In genomic region chr12:8622681-8623080, GRCh38 we compare ENCODE assay signal across 1 cellular context.
TF ChIP-seq lines count a peak whose summit lies in the region.

No MANE protein-coding gene starts in this region.

TF ChIP-seq in GM23338, 12 proteins besides CTCF, POLR2A, EP300 and RAD21:
- TF ChIP-seq, protein P1, sequence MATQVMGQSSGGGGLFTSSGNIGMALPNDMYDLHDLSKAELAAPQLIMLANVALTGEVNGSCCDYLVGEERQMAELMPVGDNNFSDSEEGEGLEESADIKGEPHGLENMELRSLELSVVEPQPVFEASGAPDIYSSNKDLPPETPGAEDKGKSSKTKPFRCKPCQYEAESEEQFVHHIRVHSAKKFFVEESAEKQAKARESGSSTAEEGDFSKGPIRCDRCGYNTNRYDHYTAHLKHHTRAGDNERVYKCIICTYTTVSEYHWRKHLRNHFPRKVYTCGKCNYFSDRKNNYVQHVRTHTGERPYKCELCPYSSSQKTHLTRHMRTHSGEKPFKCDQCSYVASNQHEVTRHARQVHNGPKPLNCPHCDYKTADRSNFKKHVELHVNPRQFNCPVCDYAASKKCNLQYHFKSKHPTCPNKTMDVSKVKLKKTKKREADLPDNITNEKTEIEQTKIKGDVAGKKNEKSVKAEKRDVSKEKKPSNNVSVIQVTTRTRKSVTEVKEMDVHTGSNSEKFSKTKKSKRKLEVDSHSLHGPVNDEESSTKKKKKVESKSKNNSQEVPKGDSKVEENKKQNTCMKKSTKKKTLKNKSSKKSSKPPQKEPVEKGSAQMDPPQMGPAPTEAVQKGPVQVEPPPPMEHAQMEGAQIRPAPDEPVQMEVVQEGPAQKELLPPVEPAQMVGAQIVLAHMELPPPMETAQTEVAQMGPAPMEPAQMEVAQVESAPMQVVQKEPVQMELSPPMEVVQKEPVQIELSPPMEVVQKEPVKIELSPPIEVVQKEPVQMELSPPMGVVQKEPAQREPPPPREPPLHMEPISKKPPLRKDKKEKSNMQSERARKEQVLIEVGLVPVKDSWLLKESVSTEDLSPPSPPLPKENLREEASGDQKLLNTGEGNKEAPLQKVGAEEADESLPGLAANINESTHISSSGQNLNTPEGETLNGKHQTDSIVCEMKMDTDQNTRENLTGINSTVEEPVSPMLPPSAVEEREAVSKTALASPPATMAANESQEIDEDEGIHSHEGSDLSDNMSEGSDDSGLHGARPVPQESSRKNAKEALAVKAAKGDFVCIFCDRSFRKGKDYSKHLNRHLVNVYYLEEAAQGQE (IDR thresholded peaks at IDR 0.05; ENCODE audit: unreplicated experiment): no peak
- TF ChIP-seq ZNF331 (CRISPR knock-in tag; IDR thresholded peaks at IDR 0.05; ENCODE audit: low read depth) (no peak), POLR2AphosphoS5 (IDR thresholded peaks at IDR 0.05; ENCODE audit: low read depth) (no peak), ZNF462 (CRISPR knock-in tag; IDR thresholded peaks at IDR 0.05) (no peak), EZH2 (IDR thresholded peaks at IDR 0.05; ENCODE audit: low read depth, unreplicated experiment) (no peak), STAT1 (IDR thresholded peaks at IDR 0.05; ENCODE audit: unreplicated experiment) (no peak), JUNB (IDR thresholded peaks at IDR 0.05; ENCODE audit: unreplicated experiment) (no peak), CREB1 (CRISPR knock-in tag; IDR thresholded peaks at IDR 0.05; ENCODE audit: low read depth) (no peak), NANOG (IDR thresholded peaks at IDR 0.05; ENCODE audit: borderline replicate concordance) (no peak), EZH2phosphoT487 (IDR thresholded peaks at IDR 0.05; ENCODE audit: unreplicated experiment) (no peak), ZNF114 (CRISPR knock-in tag; IDR thresholded peaks at IDR 0.05) (no peak)
- TF ChIP-seq, protein P2, sequence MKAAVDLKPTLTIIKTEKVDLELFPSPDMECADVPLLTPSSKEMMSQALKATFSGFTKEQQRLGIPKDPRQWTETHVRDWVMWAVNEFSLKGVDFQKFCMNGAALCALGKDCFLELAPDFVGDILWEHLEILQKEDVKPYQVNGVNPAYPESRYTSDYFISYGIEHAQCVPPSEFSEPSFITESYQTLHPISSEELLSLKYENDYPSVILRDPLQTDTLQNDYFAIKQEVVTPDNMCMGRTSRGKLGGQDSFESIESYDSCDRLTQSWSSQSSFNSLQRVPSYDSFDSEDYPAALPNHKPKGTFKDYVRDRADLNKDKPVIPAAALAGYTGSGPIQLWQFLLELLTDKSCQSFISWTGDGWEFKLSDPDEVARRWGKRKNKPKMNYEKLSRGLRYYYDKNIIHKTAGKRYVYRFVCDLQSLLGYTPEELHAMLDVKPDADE (IDR thresholded peaks at IDR 0.05): no peak
